In genomic region chr1:46198026-46198826, GRCh38 we compare ENCODE assay signal across 8 cellular contexts. TPM values are rescaled to one million over a fixed set of nuclear protein-coding genes. Genes with fewer than 3 reads are reported as not detected.
DNase-seq lines count a peak whose midpoint lies in the region; ATAC-seq and TF ChIP-seq lines count a peak whose summit lies in the region.

Gene POMGNT1, minus strand, starts transcription at chr1:46198434. Its CDS starts 613 bp downstream, at chr1:46197821.

- H3K36me3 Mint-ChIP-seq in activated CD8-positive, alpha-beta T cell treated with anti-CD3 and anti-CD28 coated beads for 36 hours (ENCODE audit: low read depth), result no peaks in the 10 kb centered on the region
- peaks cover 5% of the 10 kb centered on the region for H3K36me3 Mint-ChIP-seq in memory B cell

- ATAC-seq in GM18520 (IDR thresholded peaks at IDR 0.05; ENCODE audit: unreplicated experiment), result peak; percentile 67
- peak; percentile 86 for ATAC-seq in HG03064 (IDR thresholded peaks at IDR 0.05; ENCODE audit: low read depth, unreplicated experiment)
- ATAC-seq in activated CD8-positive, alpha-beta T cell treated with anti-CD3 and anti-CD28 coated beads for 36 hours, result peak; percentile 96
- peak; percentile 92 for ATAC-seq in memory B cell (ENCODE audit: low read depth)

- peaks cover 20% of the 10 kb centered on the region for H3K4me1 Mint-ChIP-seq in activated CD8-positive, alpha-beta T cell treated with anti-CD3 and anti-CD28 coated beads for 36 hours (ENCODE audit: low read depth)
- peaks cover 8% of the 10 kb centered on the region for H3K4me1 Mint-ChIP-seq in memory B cell

- peak within 1 kb of the TSS; percentile 82 for H3K27ac Mint-ChIP-seq in activated CD8-positive, alpha-beta T cell treated with anti-CD3 and anti-CD28 coated beads for 36 hours
- H3K27ac Mint-ChIP-seq in memory B cell, result peak within 1 kb of the TSS; percentile 28

- intact Hi-C loops in activated CD8-positive, alpha-beta T cell treated with anti-CD3 and anti-CD28 coated beads for 36 hours (cut with micrococcal nuclease), result no loop called here

- CTCF ChIA-PET in activated CD8-positive, alpha-beta T cell treated with anti-CD3 and anti-CD28 coated beads for 36 hours (lab: Charles Lee), result interaction anchor here (0.5 to 2.2 kb wide), 3 partner anchors 26 to 56 kb away, joined by 3 to 21 read pairs (median 3); no protein-coding TSS in a partner anchor

- TF ChIP-seq CTCF in activated CD8-positive, alpha-beta T cell treated with anti-CD3 and anti-CD28 coated beads for 36 hours (IDR thresholded peaks at IDR 0.05), result no peak

- H3K27me3 Mint-ChIP-seq in activated CD8-positive, alpha-beta T cell treated with anti-CD3 and anti-CD28 coated beads for 36 hours, result peaks cover 1% of the 10 kb centered on the region
- H3K27me3 Mint-ChIP-seq in memory B cell, result peaks cover 3% of the 10 kb centered on the region

- peak within 1 kb of the TSS; percentile 85 for H3K4me3 Mint-ChIP-seq in activated CD8-positive, alpha-beta T cell treated with anti-CD3 and anti-CD28 coated beads for 36 hours
- peak within 1 kb of the TSS; percentile 84 for H3K4me3 Mint-ChIP-seq in memory B cell

- DNase-seq in AG08396 (ENCODE audit: low spot score) (peak; percentile 96), NCI-H510A treated with DMSO at 0.1 percent for 48 hours (lab: John Stamatoyannopoulos, UW) (peak; percentile 59), memory B cell (ENCODE audit: low spot score in 2 of 2) (peak; percentile 74 to 76)
- DNase-seq in activated CD8-positive, alpha-beta T cell treated with anti-CD3 and anti-CD28 coated beads for 36 hours, result peak; percentile 75
- DNase-seq in effector CD4-positive, alpha-beta T cell, result peak; percentile 58
- peak; percentile 39 for DNase-seq in stimulated activated CD8-positive, alpha-beta memory T cell treated with anti-CD3 and anti-CD28 coated beads, Interleukin-12 subunit alpha, Interleukin-12 subunit beta, amount 100 ng/mL, for 24 hours (ENCODE audit: extremely low read depth)

- H3K9me3 Mint-ChIP-seq in activated CD8-positive, alpha-beta T cell treated with anti-CD3 and anti-CD28 coated beads for 36 hours, result no peaks in the 10 kb centered on the region
- H3K9me3 Mint-ChIP-seq in memory B cell, result no peaks in the 10 kb centered on the region

- POLR2A ChIA-PET in activated CD8-positive, alpha-beta T cell treated with anti-CD3 and anti-CD28 coated beads for 36 hours (lab: Charles Lee), result interaction anchor here (0.6 to 1.6 kb wide), 7 partner anchors 11 to 426 kb away, joined by 3 to 5 read pairs (median 3); no protein-coding TSS in a partner anchor

RNA-seq across cellular contexts. Expression of gene POMGNT1, which starts in this region (rescaled TPM):
- total RNA-seq in activated CD8-positive, alpha-beta T cell treated with anti-CD3 and anti-CD28 coated beads for 36 hours, result 10 to 100 TPM; 25.4 to 28.1 TPM

Comparison
In these comparisons a context has a peak if more than half of its experiments do, and no peak if none do; other contexts are left out.
1. Peak in every context shown above with its lines: DNase-seq and ATAC-seq.
2. DNase-seq: peak in every context shown above with its lines; median percentile 96 in AG08396; 75 in activated CD8-positive, alpha-beta T cell treated with anti-CD3 and anti-CD28 coated beads for 36 hours; 75 in memory B cell; 59 in NCI-H510A treated with DMSO at 0.1 percent for 48 hours; 58 in effector CD4-positive, alpha-beta T cell; 39 in stimulated activated CD8-positive, alpha-beta memory T cell treated with anti-CD3 and anti-CD28 coated beads, Interleukin-12 subunit alpha, Interleukin-12 subunit beta, amount 100 ng/mL, for 24 hours.